31 cellular contexts compared by ENCODE assay signal in genomic region chr6:113420290-113420689, GRCh38.
"Had no signal": no experiment of that assay in that cellular context is flagged by ENCODE, and none has a peak within 500 bp of the region (broad histone marks: within the 10 kb centered on the region; RNA-seq: fewer than 3 reads in every experiment).

No MANE protein-coding gene starts in this region.

- H3K27me3 Mint-ChIP-seq: stimulated activated memory B cell treated with anti-CD40 and anti-IgM and Interleukin-4, amounts not matched to agents 10 μg/mL and 1 μg/mL and 100 μg/mL, for 72 hours; stimulated activated naive CD8-positive, alpha-beta T cell treated with anti-CD3 and anti-CD28 coated beads, Interleukin-15, amount 100 ng/mL, for 72 hours had no signal

- H3K9me3 Mint-ChIP-seq: nephron; stimulated activated naive CD8-positive, alpha-beta T cell treated with anti-CD3 and anti-CD28 coated beads, Interleukin-15, amount 100 ng/mL, for 72 hours had no signal

- H3K36me3 ChIP-seq: neural progenitor cell, neutrophil, pancreas, prostate gland, spleen, suprapubic skin, tibial artery, transverse colon, upper lobe of left lung, vagina had no signal

- FAIRE-seq: pancreas, urothelium cell line had no signal

- H3K27me3 ChIP-seq: neural progenitor cell, neutrophil, pancreas, spleen, suprapubic skin, testis, tibial artery, transverse colon, upper lobe of left lung, vagina had no signal

- H3K4me2 ChIP-seq: neural progenitor cell, smooth muscle cell had no signal

- H3K9me3 ChIP-seq: neutrophil, pancreas, prostate gland, spleen, suprapubic skin, testis, tibial artery, transverse colon, upper lobe of left lung, vagina had no signal

- DNase-seq: naive thymus-derived CD4-positive, alpha-beta T cell; natural killer cell; nucleus accumbens; pancreas; retina; right cardiac atrium; spleen; stimulated activated CD4-positive, alpha-beta T cell treated with anti-CD3 and anti-CD28 coated beads, Interleukin-12 subunit alpha, Interleukin-12 subunit beta, amount 100 ng/mL, for 4 hours; stimulated activated CD4-positive, alpha-beta T cell treated with anti-CD3 and anti-CD28 coated beads, Interleukin-1b, Interleukin-23, amount 100 ng/mL, for 48 hours; stimulated activated CD4-positive, alpha-beta T cell treated with anti-CD3 and anti-CD28 coated beads, Interleukin-4, amount 100 ng/mL, for 1 hour; stimulated activated CD4-positive, alpha-beta T cell treated with anti-CD3 and anti-CD28 coated beads, Interleukin-4, amount 100 ng/mL, for 4 hours; stimulated activated CD8-positive, alpha-beta memory T cell treated with anti-CD3 and anti-CD28 coated beads, Interleukin-4, amount 100 ng/mL, for 48 hours; stimulated activated naive CD4-positive, alpha-beta T cell; stimulated activated naive CD8-positive, alpha-beta T cell treated with anti-CD3 and anti-CD28 coated beads, Interleukin-15, amount 100 ng/mL, for 72 hours; stimulated activated naive CD8-positive, alpha-beta T cell treated with anti-CD3 and anti-CD28 coated beads, Interleukin-15, Interleukin-2, amounts not matched to agents 100 U/mL and 50 U/mL, for 24 hours; substantia nigra; testis; tibial artery; transverse colon; upper lobe of left lung had no signal

- H3K27ac ChIP-seq: neural progenitor cell, neutrophil, pancreas, prostate gland, skin epidermis, spleen, suprapubic skin, testis, tibial artery, transverse colon, upper lobe of left lung, vagina had no signal

- H3K9ac ChIP-seq: neural progenitor cell had no signal

- H3K4me3 ChIP-seq: neural progenitor cell, pancreas, prostate gland, skin epidermis, smooth muscle cell, spleen, suprapubic skin, testis, tibial artery, transverse colon, upper lobe of left lung, vagina had no signal

- H3K4me3 Mint-ChIP-seq: naive thymus-derived CD4-positive, alpha-beta T cell; natural killer cell; nephron; neural progenitor cell; stimulated activated memory B cell treated with anti-CD40 and anti-IgM and Interleukin-4, amounts not matched to agents 10 μg/mL and 1 μg/mL and 100 μg/mL, for 72 hours; stimulated activated naive CD8-positive, alpha-beta T cell treated with anti-CD3 and anti-CD28 coated beads, Interleukin-15, amount 100 ng/mL, for 72 hours had no signal

- ATAC-seq: naive thymus-derived CD4-positive, alpha-beta T cell; natural killer cell; pancreas; right cardiac atrium; sciatic nerve; stimulated activated memory B cell treated with anti-CD40 and anti-IgM and Interleukin-4, amounts not matched to agents 10 μg/mL and 1 μg/mL and 100 μg/mL, for 72 hours; stimulated activated naive CD8-positive, alpha-beta T cell treated with anti-CD3 and anti-CD28 coated beads, Interleukin-15, amount 100 ng/mL, for 72 hours; stimulated activated naive CD8-positive, alpha-beta T cell treated with anti-CD3 and anti-CD28 coated beads, Interleukin-15, Interleukin-2, amounts not matched to agents 100 U/mL and 50 U/mL, for 24 hours had no signal

- H3K4me1 ChIP-seq: neural progenitor cell, pancreas, prostate gland, spleen, suprapubic skin, testis, transverse colon, upper lobe of left lung, vagina had no signal

- H3K4me1 Mint-ChIP-seq: natural killer cell; nephron; neural progenitor cell; stimulated activated memory B cell treated with anti-CD40 and anti-IgM and Interleukin-4, amounts not matched to agents 10 μg/mL and 1 μg/mL and 100 μg/mL, for 72 hours; stimulated activated naive CD8-positive, alpha-beta T cell treated with anti-CD3 and anti-CD28 coated beads, Interleukin-15, amount 100 ng/mL, for 72 hours had no signal

- H2AFZ ChIP-seq: neural progenitor cell had no signal

- H3K36me3 Mint-ChIP-seq: naive thymus-derived CD4-positive, alpha-beta T cell; natural killer cell; stimulated activated memory B cell treated with anti-CD40 and anti-IgM and Interleukin-4, amounts not matched to agents 10 μg/mL and 1 μg/mL and 100 μg/mL, for 72 hours had no signal

- H3K27ac Mint-ChIP-seq: naive thymus-derived CD4-positive, alpha-beta T cell; natural killer cell; nephron; neural progenitor cell; stimulated activated memory B cell treated with anti-CD40 and anti-IgM and Interleukin-4, amounts not matched to agents 10 μg/mL and 1 μg/mL and 100 μg/mL, for 72 hours had no signal
